Comparison of ENCODE assay signal across 24 cellular contexts in the genomic region with DNA sequence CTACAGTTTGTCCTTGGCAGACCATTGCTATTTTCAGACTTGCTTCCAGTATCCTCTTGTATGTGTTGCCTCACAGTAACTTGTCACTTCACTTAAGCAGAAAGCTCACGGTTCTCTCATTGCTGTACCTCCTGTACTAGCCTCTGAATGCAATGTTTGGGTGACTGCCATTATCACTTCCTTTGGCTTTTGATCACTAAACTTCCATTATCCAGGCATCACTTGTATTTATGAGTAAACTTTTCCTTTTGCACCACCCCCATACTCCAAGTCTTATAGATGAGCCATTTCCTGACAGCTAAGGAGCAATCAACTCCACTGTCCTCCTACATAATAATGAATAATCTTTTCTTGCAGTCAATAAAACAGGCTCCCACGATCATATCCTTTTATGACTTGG.
A peak's percentile ranks its signal among the peaks of the same experiment; 100 is the strongest.
DNase-seq lines count a peak whose midpoint lies in the region; ATAC-seq and TF ChIP-seq lines count a peak whose summit lies in the region.
"Had no signal": no experiment of that assay in that cellular context is flagged by ENCODE, and none has a peak within 500 bp of the region (broad histone marks: within the 10 kb centered on the region; RNA-seq: fewer than 3 reads in every experiment).

No MANE protein-coding gene starts in this region.

- H3K27me3 Mint-ChIP-seq in chondrocyte (ENCODE audit: low read depth) = peaks cover 9% of the 10 kb centered on the region

- H3K36me3 Mint-ChIP-seq in chondrocyte (ENCODE audit: low read depth) = no peaks in the 10 kb centered on the region

- TF ChIP-seq POLR2A in ovary (IDR thresholded peaks at IDR 0.05) = no peak

- peak overlapping the region; percentile 15 for H3K4me2 ChIP-seq in osteoblast (ENCODE audit: insufficient read depth, low read length)
- H3K4me2 ChIP-seq: A549 had no signal

- peak overlapping the region; percentile 13 for H2AFZ ChIP-seq in osteoblast (ENCODE audit: low read length)

- no peak for ATAC-seq in GM18868 (IDR thresholded peaks at IDR 0.05; ENCODE audit: unreplicated experiment)
- ATAC-seq in GM21515 (IDR thresholded peaks at IDR 0.05; ENCODE audit: unreplicated experiment) = no peak
- ATAC-seq: A549 had no signal

- H4K20me1 ChIP-seq in osteoblast (ENCODE audit: insufficient read depth, low read length) = no peaks in the 10 kb centered on the region

- TF ChIP-seq CTCF in AG09309 (IDR thresholded peaks at IDR 0.05; ENCODE audit: control insufficient read depth, insufficient read depth, low read depth, low read length, missing control alignments) = no peak
- TF ChIP-seq CTCF in osteoblast (IDR thresholded peaks at IDR 0.05; ENCODE audit: extremely low read depth, low read depth, low read length) = no peak
- TF ChIP-seq CTCF in chondrocyte (IDR thresholded peaks at IDR 0.05) = no peak
- TF ChIP-seq CTCF in ovary (IDR thresholded peaks at IDR 0.05) = no peak

- TF ChIP-seq EP300 in ovary (IDR thresholded peaks at IDR 0.05) = no peak

- no peaks in the 10 kb centered on the region for H3K4me1 Mint-ChIP-seq in chondrocyte (ENCODE audit: low read depth)
- H3K4me1 Mint-ChIP-seq: B cell had no signal

- no peak overlapping the region for H3K4me3 Mint-ChIP-seq in chondrocyte (ENCODE audit: unreplicated experiment)
- H3K4me3 Mint-ChIP-seq: B cell had no signal

- peak; percentile 17 for DNase-seq in AG09309 (ENCODE audit: low read depth)
- peak; percentile 11 for DNase-seq in GM03348 (ENCODE audit: low spot score)
- DNase-seq in M059J (ENCODE audit: low read depth) = peak; percentile 11
- no peak for DNase-seq in osteoblast (ENCODE audit: insufficient read length, low spot score, missing footprints)
- no peak for DNase-seq in chondrocyte (ENCODE audit: low spot score)
- no peak for DNase-seq in ovary
- DNase-seq: COR-L47; DMS 273 treated with DMSO at 0.1 percent for 48 hours; DND-41; GF-D8; Kasumi-1; MM.1S; NCI-H1092; NCI-H146; NCI-H2081; NCI-H510A; NCI-H748 treated with DMSO at 0.1 percent for 48 hours; NK-92 treated with Interleukin-12 subunit alpha and Interleukin-12 subunit beta, amount 100 ng/mL, for 24 hours; SHP77 had no signal

- intact Hi-C loops in ovary (cut with DNase I) = no loop called here

- H3K79me2 ChIP-seq in osteoblast (ENCODE audit: insufficient read depth, low read length) = no peaks in the 10 kb centered on the region

- H3K4me1 ChIP-seq in osteoblast (ENCODE audit: insufficient read depth, low read length) = peaks cover 5% of the 10 kb centered on the region
- H3K4me1 ChIP-seq in ovary (ENCODE audit: insufficient read depth) = no peaks in the 10 kb centered on the region

- no peaks in the 10 kb centered on the region for H3K9me3 Mint-ChIP-seq in chondrocyte (ENCODE audit: low read depth)

- 51 to 55% (median 51%) methylated on average over 2 of the region's 2 CpGs for WGBS in ovary, 3 donors

- H3K27me3 ChIP-seq in osteoblast (ENCODE audit: insufficient read depth, low read length) = no peaks in the 10 kb centered on the region
- no peaks in the 10 kb centered on the region for H3K27me3 ChIP-seq in ovary

- H3K4me3 ChIP-seq in AG09309 (ENCODE audit: control insufficient read depth, low read depth, low read length) (no peak overlapping the region), osteoblast (ENCODE audit: insufficient read depth, low read length) (no peak overlapping the region), ovary (no peak overlapping the region)
- H3K4me3 ChIP-seq: A549, SK-N-MC had no signal

- H3K36me3 ChIP-seq in osteoblast (ENCODE audit: insufficient read depth, low read length) (no peaks in the 10 kb centered on the region), ovary (no peaks in the 10 kb centered on the region)

- no peaks in the 10 kb centered on the region for H3K9me3 ChIP-seq in osteoblast (ENCODE audit: low read depth, low read length)
- no peaks in the 10 kb centered on the region for H3K9me3 ChIP-seq in ovary
- H3K9me3 ChIP-seq: A549 had no signal

- H3K27ac Mint-ChIP-seq in chondrocyte (ENCODE audit: unreplicated experiment) = no peak overlapping the region
- H3K27ac Mint-ChIP-seq: B cell had no signal

- H3K27ac ChIP-seq in osteoblast (ENCODE audit: low read depth, low read length) (no peak overlapping the region), ovary (no peak overlapping the region)
- H3K27ac ChIP-seq: A549, SK-N-MC had no signal

Comparison
In these comparisons a context has a peak if more than half of its experiments do, and no peak if none do; other contexts are left out.
1. DNase-seq: peak in AG09309 (single experiment), GM03348 (single experiment) and M059J (single experiment); none in osteoblast (single experiment), chondrocyte (single experiment) and ovary (0 of 5).